ENCODE assay signal across 1 cellular context in the genomic region with DNA sequence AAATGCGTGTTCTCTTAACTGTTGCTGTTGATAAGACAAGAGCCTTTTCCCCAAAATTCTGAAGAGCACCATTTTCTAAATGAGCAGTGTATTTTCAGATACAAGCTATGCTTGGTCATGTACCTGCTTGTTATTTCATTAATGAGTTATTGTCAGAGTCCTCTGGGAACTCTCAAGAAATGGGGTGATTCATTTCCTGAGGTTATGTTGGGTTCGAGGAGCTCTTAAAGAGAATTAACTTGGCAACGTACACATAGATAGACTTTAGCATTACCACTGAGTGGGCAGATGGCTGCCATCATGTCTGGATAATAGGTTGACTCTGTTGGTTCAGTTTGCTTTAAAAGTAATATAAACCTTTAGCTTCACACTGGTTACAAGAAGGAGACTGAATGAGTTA.
A peak's percentile ranks its signal among the peaks of the same experiment; 100 is the strongest.
TF ChIP-seq lines count a peak whose summit lies in the region.

No MANE protein-coding gene starts in this region.

TF ChIP-seq in GM12878, 131 proteins besides CTCF, POLR2A, EP300 and RAD21:
- TF ChIP-seq EED (IDR thresholded peaks at IDR 0.05; ENCODE audit: low read depth), result no peak
- TF ChIP-seq, protein P1, sequence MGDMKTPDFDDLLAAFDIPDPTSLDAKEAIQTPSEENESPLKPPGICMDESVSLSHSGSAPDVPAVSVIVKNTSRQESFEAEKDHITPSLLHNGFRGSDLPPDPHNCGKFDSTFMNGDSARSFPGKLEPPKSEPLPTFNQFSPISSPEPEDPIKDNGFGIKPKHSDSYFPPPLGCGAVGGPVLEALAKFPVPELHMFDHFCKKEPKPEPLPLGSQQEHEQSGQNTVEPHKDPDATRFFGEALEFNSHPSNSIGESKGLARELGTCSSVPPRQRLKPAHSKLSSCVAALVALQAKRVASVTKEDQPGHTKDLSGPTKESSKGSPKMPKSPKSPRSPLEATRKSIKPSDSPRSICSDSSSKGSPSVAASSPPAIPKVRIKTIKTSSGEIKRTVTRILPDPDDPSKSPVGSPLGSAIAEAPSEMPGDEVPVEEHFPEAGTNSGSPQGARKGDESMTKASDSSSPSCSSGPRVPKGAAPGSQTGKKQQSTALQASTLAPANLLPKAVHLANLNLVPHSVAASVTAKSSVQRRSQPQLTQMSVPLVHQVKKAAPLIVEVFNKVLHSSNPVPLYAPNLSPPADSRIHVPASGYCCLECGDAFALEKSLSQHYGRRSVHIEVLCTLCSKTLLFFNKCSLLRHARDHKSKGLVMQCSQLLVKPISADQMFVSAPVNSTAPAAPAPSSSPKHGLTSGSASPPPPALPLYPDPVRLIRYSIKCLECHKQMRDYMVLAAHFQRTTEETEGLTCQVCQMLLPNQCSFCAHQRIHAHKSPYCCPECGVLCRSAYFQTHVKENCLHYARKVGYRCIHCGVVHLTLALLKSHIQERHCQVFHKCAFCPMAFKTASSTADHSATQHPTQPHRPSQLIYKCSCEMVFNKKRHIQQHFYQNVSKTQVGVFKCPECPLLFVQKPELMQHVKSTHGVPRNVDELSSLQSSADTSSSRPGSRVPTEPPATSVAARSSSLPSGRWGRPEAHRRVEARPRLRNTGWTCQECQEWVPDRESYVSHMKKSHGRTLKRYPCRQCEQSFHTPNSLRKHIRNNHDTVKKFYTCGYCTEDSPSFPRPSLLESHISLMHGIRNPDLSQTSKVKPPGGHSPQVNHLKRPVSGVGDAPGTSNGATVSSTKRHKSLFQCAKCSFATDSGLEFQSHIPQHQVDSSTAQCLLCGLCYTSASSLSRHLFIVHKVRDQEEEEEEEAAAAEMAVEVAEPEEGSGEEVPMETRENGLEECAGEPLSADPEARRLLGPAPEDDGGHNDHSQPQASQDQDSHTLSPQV (IDR thresholded peaks at IDR 0.05), result peak; percentile 24; the same call in 1 of the 2 replicates
